12 cellular contexts compared by ENCODE assay signal in genomic region chr9:34363619-34364351, GRCh38. TPM values are rescaled to one million over a fixed set of nuclear protein-coding genes. Genes with fewer than 3 reads are reported as not detected.
A peak's percentile ranks its signal among the peaks of the same experiment; 100 is the strongest.
DNase-seq lines count a peak whose midpoint lies in the region; ATAC-seq and TF ChIP-seq lines count a peak whose summit lies in the region.
"Had no signal": no experiment of that assay in that cellular context is flagged by ENCODE, and none has a peak within 500 bp of the region (broad histone marks: within the 10 kb centered on the region; RNA-seq: fewer than 3 reads in every experiment).

No MANE protein-coding gene starts in this region.

- WGBS in lung, 2 donors: 29 to 35% methylated on average over 13 of the region's 13 CpGs

- no peaks in the 10 kb centered on the region for H3K36me3 ChIP-seq in lung (ENCODE audit: control insufficient read depth in 2 of 2, insufficient read depth in 2 of 2, low read length in 2 of 2)
- no peaks in the 10 kb centered on the region for H3K36me3 ChIP-seq in upper lobe of right lung

- H3K4me3 ChIP-seq in lung (no peak overlapping the region), upper lobe of right lung (no peak overlapping the region)
- H3K4me3 ChIP-seq: tibial artery had no signal

- peaks cover 22% of the 10 kb centered on the region for H3K4me1 Mint-ChIP-seq in activated naive CD4-positive, alpha-beta T cell treated with anti-CD3 and anti-CD28 coated beads, Interleukin-2, amount 50 U/mL, for 24 hours
- peaks cover 9% of the 10 kb centered on the region for H3K4me1 Mint-ChIP-seq in osteocyte (ENCODE audit: unreplicated experiment)
- H3K4me1 Mint-ChIP-seq: activated B cell treated with CpG ODN at 0.5 μM for 24 hours had no signal

- H3K9me3 Mint-ChIP-seq in activated naive CD4-positive, alpha-beta T cell treated with anti-CD3 and anti-CD28 coated beads, Interleukin-2, amount 50 U/mL, for 24 hours: no peaks in the 10 kb centered on the region
- no peaks in the 10 kb centered on the region for H3K9me3 Mint-ChIP-seq in osteocyte (ENCODE audit: unreplicated experiment)
- H3K9me3 Mint-ChIP-seq: activated B cell treated with CpG ODN at 0.5 μM for 24 hours had no signal

- ATAC-seq in lung (ENCODE audit: insufficient read depth, low FRiP score) (no peak), upper lobe of right lung (peak; percentile 49)

- H3K27ac ChIP-seq in lung (ENCODE audit: low read depth in 1 of 2, low read length in 1 of 2): peak overlapping the region; percentile 3 to 47
- peak overlapping the region; percentile 58 for H3K27ac ChIP-seq in upper lobe of right lung
- H3K27ac ChIP-seq: tibial artery had no signal

- H3K27me3 Mint-ChIP-seq in activated naive CD4-positive, alpha-beta T cell treated with anti-CD3 and anti-CD28 coated beads, Interleukin-2, amount 50 U/mL, for 24 hours: no peaks in the 10 kb centered on the region
- H3K27me3 Mint-ChIP-seq in osteocyte (ENCODE audit: unreplicated experiment): no peaks in the 10 kb centered on the region
- H3K27me3 Mint-ChIP-seq: activated B cell treated with CpG ODN at 0.5 μM for 24 hours had no signal

- no peak for DNase-seq in activated naive CD4-positive, alpha-beta T cell treated with Interleukin-2 at 50 U/mL for 16 hours
- peak; percentile 78 for DNase-seq in dermis blood vessel endothelial cell
- DNase-seq in lung (ENCODE audit: low spot score): no peak
- peak; percentile 38 for DNase-seq in upper lobe of right lung
- DNase-seq in osteocyte (ENCODE audit: extremely low spot score, unreplicated experiment): no peak
- DNase-seq in NCI-H2196 (lab: John Stamatoyannopoulos, UW; ENCODE audit: unreplicated experiment): no peak
- no peak for DNase-seq in HT-29 (ENCODE audit: low spot score)
- DNase-seq: activated B cell treated with CpG ODN at 0.5 μM for 24 hours; NCI-H146; stimulated activated CD4-positive, alpha-beta T cell treated with anti-CD3 and anti-CD28 coated beads, Interleukin-4, amount 100 ng/mL, for 1 hour had no signal

- intact Hi-C loops in upper lobe of right lung (cut with DNase I): no loop called here

- H3K27ac Mint-ChIP-seq in activated naive CD4-positive, alpha-beta T cell treated with anti-CD3 and anti-CD28 coated beads, Interleukin-2, amount 50 U/mL, for 24 hours: peak overlapping the region; percentile 41
- no peak overlapping the region for H3K27ac Mint-ChIP-seq in osteocyte (ENCODE audit: unreplicated experiment)
- H3K27ac Mint-ChIP-seq: activated B cell treated with CpG ODN at 0.5 μM for 24 hours had no signal

- no peaks in the 10 kb centered on the region for H3K27me3 ChIP-seq in lung (ENCODE audit: control insufficient read depth, insufficient read depth)
- H3K27me3 ChIP-seq in upper lobe of right lung: no peaks in the 10 kb centered on the region
- H3K27me3 ChIP-seq: tibial artery had no signal

- H3K4me3 Mint-ChIP-seq in activated naive CD4-positive, alpha-beta T cell treated with anti-CD3 and anti-CD28 coated beads, Interleukin-2, amount 50 U/mL, for 24 hours: peak overlapping the region; percentile 54
- no peak overlapping the region for H3K4me3 Mint-ChIP-seq in osteocyte (ENCODE audit: unreplicated experiment)
- H3K4me3 Mint-ChIP-seq: activated B cell treated with CpG ODN at 0.5 μM for 24 hours had no signal

- peaks cover 4% of the 10 kb centered on the region for H3K36me3 Mint-ChIP-seq in activated naive CD4-positive, alpha-beta T cell treated with anti-CD3 and anti-CD28 coated beads, Interleukin-2, amount 50 U/mL, for 24 hours
- H3K36me3 Mint-ChIP-seq in osteocyte (ENCODE audit: unreplicated experiment): no peaks in the 10 kb centered on the region

- TF ChIP-seq CTCF in lung (IDR thresholded peaks at IDR 0.05; ENCODE audit: control extremely low read depth, extremely low read depth) (no peak), upper lobe of right lung (IDR thresholded peaks at IDR 0.05) (no peak), osteocyte (IDR thresholded peaks at IDR 0.05) (no peak)

- peaks cover 0 to 4% of the 10 kb centered on the region in 2 donors for H3K4me1 ChIP-seq in lung (ENCODE audit: control insufficient read depth in 2 of 2, insufficient read depth in 2 of 2, low read length in 2 of 2)
- H3K4me1 ChIP-seq in upper lobe of right lung: no peaks in the 10 kb centered on the region
- H3K4me1 ChIP-seq: tibial artery had no signal

- H3K9me3 ChIP-seq in lung (ENCODE audit: control insufficient read depth in 2 of 2, insufficient read depth in 1 of 2, low read length in 1 of 2) (no peaks in the 10 kb centered on the region), upper lobe of right lung (no peaks in the 10 kb centered on the region)
- H3K9me3 ChIP-seq: tibial artery had no signal

RNA-seq across cellular contexts. Expression of gene MYORG, which starts 12.9 kb away (rescaled TPM):
- total RNA-seq in dermis blood vessel endothelial cell (4.9 and 8.0 TPM in 2 replicates), lung (10 to 100 TPM in 1 of 2 donors, 1 to 10 TPM in 1; 6.6 to 12.2 TPM), upper lobe of right lung (6.9 TPM), osteocyte (1.3 and 2.5 TPM in 2 replicates)
- 1 to 10 TPM; 1.4 to 3.1 TPM for polyA plus RNA-seq in lung
- total RNA-seq in HT-29 (2014; rRNA removed; shearing (Covaris generic)): 26.5 and 29.5 TPM in 2 replicates

RNA-seq across cellular contexts. Expression of gene NUDT2, which starts 34.4 kb away (rescaled TPM):
- total RNA-seq in dermis blood vessel endothelial cell (24.7 and 61.9 TPM in 2 replicates), lung (10 to 100 TPM; 11.7 to 12.5 TPM), upper lobe of right lung (11.5 TPM), osteocyte (20.5 and 24.1 TPM in 2 replicates)
- 10 to 100 TPM; 18.7 to 20.1 TPM for polyA plus RNA-seq in lung
- total RNA-seq in HT-29 (2014; rRNA removed; shearing (Covaris generic)): 15.9 and 16.4 TPM in 2 replicates

RNA-seq across cellular contexts. Expression of gene KIF24, which starts 34.7 kb away (rescaled TPM):
- total RNA-seq in dermis blood vessel endothelial cell (1.0 and 5.6 TPM in 2 replicates), lung (1 to 10 TPM; 3.0 to 4.3 TPM), upper lobe of right lung (0.46 TPM), osteocyte (1.4 and 1.5 TPM in 2 replicates)
- under 1 TPM; 0.63 to 0.71 TPM for polyA plus RNA-seq in lung
- 8.0 and 8.4 TPM in 2 replicates for total RNA-seq in HT-29 (2014; rRNA removed; shearing (Covaris generic))

Comparison
In these comparisons a context has a peak if more than half of its experiments do, and no peak if none do; other contexts are left out.
1. DNase-seq: peak in dermis blood vessel endothelial cell (single experiment) and upper lobe of right lung (single experiment); none in activated naive CD4-positive, alpha-beta T cell treated with Interleukin-2 at 50 U/mL for 16 hours (single experiment), lung (single experiment), osteocyte (single experiment), NCI-H2196 (single experiment) and HT-29 (single experiment).